8 cellular contexts compared by ENCODE assay signal in genomic region chr6:28266962-28267694, GRCh38. TPM values are rescaled to one million over a fixed set of nuclear protein-coding genes. Genes with fewer than 3 reads are reported as not detected.
DNase-seq lines count a peak whose midpoint lies in the region; ATAC-seq, FAIRE-seq and TF ChIP-seq lines count a peak whose summit lies in the region.

ZSCAN26 (plus strand) TSS chr6:28267143; CDS start chr6:28271920, 4,777 bp downstream.

- H3K4me2 ChIP-seq in astrocyte (ENCODE audit: low read length), result peak within 1 kb of the TSS; percentile 99

- H3K4me3 ChIP-seq in astrocyte (ENCODE audit: insufficient read depth, low read depth, low read length), result peak within 1 kb of the TSS; percentile 89
- peak within 1 kb of the TSS; percentile 84 for H3K4me3 ChIP-seq in right cardiac atrium (ENCODE audit: low read length)

- FAIRE-seq in astrocyte (lab: Jason Lieb, UNC), result no peak
- no peak for FAIRE-seq in urothelium cell line (lab: Jason Lieb, UNC)

- no peak for TF ChIP-seq CTCF in astrocyte (IDR thresholded peaks at IDR 0.05; ENCODE audit: insufficient read depth, low read depth, low read length)

- H3K9me3 ChIP-seq in astrocyte (ENCODE audit: insufficient read depth, low read depth, low read length) (no peaks in the 10 kb centered on the region), right cardiac atrium (ENCODE audit: control insufficient read depth, low read length) (no peaks in the 10 kb centered on the region)

- H3K27me3 Mint-ChIP-seq in astrocyte (ENCODE audit: low read depth, unreplicated experiment), result no peaks in the 10 kb centered on the region

- ATAC-seq in GM18502 (IDR thresholded peaks at IDR 0.05; ENCODE audit: poor library complexity, unreplicated experiment) (peak; percentile 92), HG02885 (IDR thresholded peaks at IDR 0.05; ENCODE audit: poor library complexity, unreplicated experiment) (peak; percentile 96), right cardiac atrium (peak; percentile 98)

- peak within 1 kb of the TSS; percentile 93 for H3K27ac ChIP-seq in astrocyte (ENCODE audit: low read depth, low read length)
- peak within 1 kb of the TSS; percentile 97 for H3K27ac ChIP-seq in right cardiac atrium (ENCODE audit: low read length)

- no peaks in the 10 kb centered on the region for H4K20me1 ChIP-seq in astrocyte (ENCODE audit: insufficient read depth, low read length)

- DNase-seq in NCI-H1694 (lab: John Stamatoyannopoulos, UW) (peak; percentile 80), T-helper 2 cell (peak; percentile 37 to 93 (median 72)), astrocyte (ENCODE audit: low read depth) (peak; percentile 84), right cardiac atrium (peak; percentile 85 to 95 (median 94)), pulmonary artery endothelial cell (ENCODE audit: low read depth, low spot score) (peak; percentile 56), urothelium cell line (ENCODE audit: low spot score) (peak; percentile 85)

- no peaks in the 10 kb centered on the region for H3K9me3 Mint-ChIP-seq in astrocyte (ENCODE audit: unreplicated experiment)

- H3K9ac ChIP-seq in astrocyte (ENCODE audit: low read length), result peak within 1 kb of the TSS; percentile 94

- H3K4me1 ChIP-seq in astrocyte (ENCODE audit: insufficient read depth, low read length), result peaks cover 4% of the 10 kb centered on the region
- H3K4me1 ChIP-seq in right cardiac atrium (ENCODE audit: control insufficient read depth, insufficient read depth, low read length), result peaks cover 2% of the 10 kb centered on the region

- no peaks in the 10 kb centered on the region for H3K36me3 ChIP-seq in astrocyte (ENCODE audit: insufficient read depth, low read length)

- H3K79me2 ChIP-seq in astrocyte (ENCODE audit: insufficient read depth, low read length), result peaks cover 30% of the 10 kb centered on the region

- peaks cover 4% of the 10 kb centered on the region for H3K36me3 Mint-ChIP-seq in astrocyte (ENCODE audit: low read depth, unreplicated experiment)

- no peak within 1 kb of the TSS for H3K27ac Mint-ChIP-seq in astrocyte (ENCODE audit: unreplicated experiment)

- no peak within 1 kb of the TSS for H3K4me3 Mint-ChIP-seq in astrocyte (ENCODE audit: unreplicated experiment)

- peaks cover 5% of the 10 kb centered on the region for H3K4me1 Mint-ChIP-seq in astrocyte (ENCODE audit: low read depth, unreplicated experiment)

- intact Hi-C loops in right cardiac atrium (cut with DNase I), result no loop called here

- peak within 1 kb of the TSS; percentile 98 for H2AFZ ChIP-seq in astrocyte (ENCODE audit: low read depth, low read length)

- H3K27me3 ChIP-seq in astrocyte (ENCODE audit: insufficient read depth, low read length), result no peaks in the 10 kb centered on the region
- no peaks in the 10 kb centered on the region for H3K27me3 ChIP-seq in right cardiac atrium (ENCODE audit: control insufficient read depth, insufficient read depth)

- under 1% methylated on average over 32 of the region's 32 CpGs for WGBS in right cardiac atrium

RNA-seq across cellular contexts. Expression of gene ZSCAN26, which starts in this region (rescaled TPM):
- total RNA-seq in astrocyte (12.0 and 15.9 TPM in 2 replicates), right cardiac atrium (10 to 100 TPM; 12.0 to 20.2 (median 15.2) TPM), pulmonary artery endothelial cell (8.9 and 18.5 TPM in 2 replicates)
- 11.4 TPM for polyA plus RNA-seq in right cardiac atrium

Comparison
In these comparisons a context has a peak if more than half of its experiments do, and no peak if none do; other contexts are left out.
1. Peak in every context shown above with its lines: DNase-seq, ATAC-seq, H3K4me3 ChIP-seq and H3K27ac ChIP-seq.